Comparison of ENCODE assay signal across 1 cellular context in genomic region chr10:24916365-24916764, GRCh38.
TF ChIP-seq lines count a peak whose summit lies in the region.

No MANE protein-coding gene starts in this region.

TF ChIP-seq in HCT116, 20 proteins besides CTCF, POLR2A, EP300 and RAD21:
- TF ChIP-seq MAX (IDR thresholded peaks at IDR 0.05): peak; percentile 53; the same call in 1 of the 2 replicates
- no peak for TF ChIP-seq ELF1 (IDR thresholded peaks at IDR 0.05; ENCODE audit: borderline replicate concordance, low read depth)
- no peak for TF ChIP-seq ZNF274 (IDR thresholded peaks at IDR 0.05; ENCODE audit: low read depth, low read length)
